1 cellular context compared by ENCODE assay signal in genomic region chr19:56121180-56122167, GRCh38.
TF ChIP-seq lines count a peak whose summit lies in the region.

Gene ZNF787, minus strand, starts transcription at chr19:56121295. Its CDS starts 18,078 bp downstream, at chr19:56103217.

TF ChIP-seq in HepG2, 621 proteins besides CTCF, POLR2A, EP300 and RAD21 (continued from another document and continues in another):
- TF ChIP-seq RERE (CRISPR knock-in tag; IDR thresholded peaks at IDR 0.05; ENCODE audit: low read depth) (no peak), BHLHE40 (IDR thresholded peaks at IDR 0.05; ENCODE audit: low read length) (no peak; the same call in 1 of the 2 replicates), BRD4 (CRISPR knock-in tag; IDR thresholded peaks at IDR 0.05) (no peak), ZNF282 (IDR thresholded peaks at IDR 0.05; ENCODE audit: partially characterized antibody) (no peak), GTF2F1 (IDR thresholded peaks at IDR 0.05; ENCODE audit: low read length) (no peak), ZNF329 (CRISPR knock-in tag; IDR thresholded peaks at IDR 0.05; ENCODE audit: low read depth) (0 out of 2 replicates have a peak, but pooled peaks have one; percentile 48), SP5 (CRISPR knock-in tag; IDR thresholded peaks at IDR 0.05; ENCODE audit: borderline replicate concordance, low read depth) (peak; percentile 72; the same call in 1 of the 2 replicates), CREB1 (IDR thresholded peaks at IDR 0.05) (peak; percentile 63), CREB1 (CRISPR knock-in tag; IDR thresholded peaks at IDR 0.05) (no peak; the same call in none of the 2 replicates), ZNF557 (CRISPR knock-in tag; IDR thresholded peaks at IDR 0.05) (no peak), ZNF572 (CRISPR knock-in tag; IDR thresholded peaks at IDR 0.05) (peak; percentile 70; the same call in 1 of the 2 replicates), ZBTB3 (CRISPR knock-in tag; IDR thresholded peaks at IDR 0.05; ENCODE audit: borderline replicate concordance, low read depth) (no peak), ZSCAN9 (CRISPR knock-in tag; IDR thresholded peaks at IDR 0.05; ENCODE audit: borderline replicate concordance) (no peak), PITX1 (CRISPR knock-in tag; IDR thresholded peaks at IDR 0.05) (0 out of 2 replicates have a peak, but pooled peaks have one; percentile 19), ZNF407 (CRISPR knock-in tag; IDR thresholded peaks at IDR 0.05; ENCODE audit: not compliant biosample characterization) (no peak), ZNF629 (CRISPR knock-in tag; conservative IDR thresholded peaks at IDR 0.05) (no peak), PCBP1 (IDR thresholded peaks at IDR 0.05; ENCODE audit: borderline replicate concordance, low read depth, low read length) (no peak), RELA (CRISPR knock-in tag; IDR thresholded peaks at IDR 0.05) (no peak), ZNF704 (CRISPR knock-in tag; IDR thresholded peaks at IDR 0.05; ENCODE audit: borderline replicate concordance) (no peak), KMT2B (CRISPR knock-in tag; IDR thresholded peaks at IDR 0.05) (peak; percentile 60; the same call in 1 of the 2 replicates), BCLAF1 (IDR thresholded peaks at IDR 0.05) (no peak), PRDM4 (CRISPR knock-in tag; IDR thresholded peaks at IDR 0.05; ENCODE audit: borderline replicate concordance) (no peak; the same call in 1 of the 2 replicates), ZFP36L1 (CRISPR knock-in tag; IDR thresholded peaks at IDR 0.05) (no peak), BRCA1 (CRISPR knock-in tag; IDR thresholded peaks at IDR 0.05) (no peak), NFKBIZ (CRISPR knock-in tag; IDR thresholded peaks at IDR 0.05) (no peak; the same call in 1 of the 2 replicates), MATR3 (CRISPR knock-in tag; IDR thresholded peaks at IDR 0.05) (no peak), ZNF207 (IDR thresholded peaks at IDR 0.05; ENCODE audit: borderline replicate concordance) (no peak), ZBTB14 (CRISPR knock-in tag; IDR thresholded peaks at IDR 0.05) (no peak), TRAFD1 (CRISPR knock-in tag; IDR thresholded peaks at IDR 0.05; ENCODE audit: borderline replicate concordance) (no peak), TOE1 (CRISPR knock-in tag; IDR thresholded peaks at IDR 0.05) (0 out of 2 replicates have a peak, but pooled peaks have one; percentile 53)
